In genomic region chr6:93592417-93592816, GRCh38 we compare ENCODE assay signal across 4 cellular contexts.
"Had no signal": no experiment of that assay in that cellular context is flagged by ENCODE, and none has a peak within 500 bp of the region (broad histone marks: within the 10 kb centered on the region; RNA-seq: fewer than 3 reads in every experiment).

No MANE protein-coding gene starts in this region.

- H3K4me3 ChIP-seq: K562 had no signal

- ATAC-seq: HepG2, K562 had no signal

- DNase-seq: IMR-90 had no signal

- H3K27ac ChIP-seq: HL-60 had no signal
